In the genomic region with DNA sequence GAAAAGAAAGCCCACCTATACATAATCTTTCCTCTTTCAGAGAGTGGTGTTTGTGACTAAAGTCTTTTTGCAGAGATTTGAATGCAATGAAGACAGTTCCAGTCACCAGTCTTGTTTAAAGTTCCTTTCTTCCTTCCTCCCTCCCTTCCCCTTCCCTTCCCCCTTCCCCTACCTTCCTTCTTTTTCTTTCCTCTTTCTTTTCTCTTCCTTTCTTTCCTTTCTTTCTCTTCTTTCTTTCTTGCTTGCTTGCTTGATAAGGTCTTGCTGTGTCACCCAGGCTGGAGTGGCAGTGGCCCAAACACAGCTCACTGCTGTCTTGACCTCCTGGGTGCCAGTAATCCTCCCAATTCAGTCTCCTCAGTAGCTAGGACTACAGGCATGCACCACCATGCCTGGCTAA, we compare ENCODE assay signal across 27 cellular contexts. TPM values are rescaled to one million over a fixed set of nuclear protein-coding genes. Genes with fewer than 3 reads are reported as not detected.
"Had no signal": no experiment of that assay in that cellular context is flagged by ENCODE, and none has a peak within 500 bp of the region (broad histone marks: within the 10 kb centered on the region; RNA-seq: fewer than 3 reads in every experiment).

No MANE protein-coding gene starts in this region.

- FAIRE-seq: endothelial cell of umbilical vein, frontal cortex, islet of Langerhans, keratinocyte had no signal

- H3K4me3 Mint-ChIP-seq: dendritic cell treated with granulocyte-macrophage colony-stimulating factor and Interleukin-4, amounts not matched to agents 40 ng/mL and 50 ng/mL, for 4 days; effector memory CD8-positive, alpha-beta T cell; mesothelial cell of epicardium; naive B cell had no signal

- H3K27me3 Mint-ChIP-seq: dendritic cell treated with granulocyte-macrophage colony-stimulating factor and Interleukin-4, amounts not matched to agents 40 ng/mL and 50 ng/mL, for 4 days had no signal

- DNase-seq: colonic mucosa; cortex of kidney; effector CD8-positive, alpha-beta T cell; effector memory CD8-positive, alpha-beta T cell; foreskin keratinocyte; heart left ventricle; hippocampal formation; left cardiac atrium; left lung; left ventricle myocardium superior; lower lobe of right lung; mesenchymal stem cell; mucosa of descending colon; naive B cell had no signal

- ATAC-seq: effector memory CD8-positive, alpha-beta T cell; foreskin keratinocyte; gastroesophageal sphincter; heart left ventricle; left cardiac atrium; left lung; left ventricle myocardium superior; lower lobe of right lung; mucosa of descending colon had no signal

- H3K4me1 Mint-ChIP-seq: mesothelial cell of epicardium, naive B cell had no signal

- H3K9me3 Mint-ChIP-seq: dendritic cell treated with granulocyte-macrophage colony-stimulating factor and Interleukin-4, amounts not matched to agents 40 ng/mL and 50 ng/mL, for 4 days; effector memory CD8-positive, alpha-beta T cell; mesothelial cell of epicardium had no signal

- H3K27me3 ChIP-seq: colonic mucosa, esophagus muscularis mucosa, foreskin keratinocyte, gastroesophageal sphincter, heart left ventricle, left lung had no signal

- H3K4me3 ChIP-seq: colonic mucosa, esophagus muscularis mucosa, gastroesophageal sphincter, heart left ventricle, left lung, lower lobe of right lung, mucosa of descending colon had no signal

- H3K27ac Mint-ChIP-seq: dendritic cell treated with granulocyte-macrophage colony-stimulating factor and Interleukin-4, amounts not matched to agents 40 ng/mL and 50 ng/mL, for 4 days; effector memory CD8-positive, alpha-beta T cell; mesothelial cell of epicardium; naive B cell had no signal

- H3K9me3 ChIP-seq: colonic mucosa, esophagus muscularis mucosa, gastroesophageal sphincter, heart left ventricle, left lung, lower lobe of right lung, mucosa of descending colon had no signal

- H3K4me1 ChIP-seq: colonic mucosa, foreskin keratinocyte, left lung, lower lobe of right lung had no signal

- H3K27ac ChIP-seq: colonic mucosa, esophagus muscularis mucosa, foreskin keratinocyte, gastroesophageal sphincter, heart left ventricle, left lung, lower lobe of right lung had no signal

- H3K36me3 ChIP-seq: colonic mucosa, esophagus muscularis mucosa, gastroesophageal sphincter, heart left ventricle, left lung, lower lobe of right lung had no signal

- H3K36me3 Mint-ChIP-seq: mesothelial cell of epicardium, naive B cell had no signal

RNA-seq across cellular contexts. Expression of gene ASB5, which starts 19.0 kb away (rescaled TPM):
- total RNA-seq: dermis microvascular lymphatic vessel endothelial cell, endothelial cell of umbilical vein, epithelial cell of proximal tubule, foreskin keratinocyte, kidney epithelial cell, left lung, lower lobe of right lung, lung microvascular endothelial cell, mesenteric fat pad, mesothelial cell of epicardium had no signal
- polyA plus RNA-seq: endothelial cell of umbilical vein, foreskin keratinocyte, keratinocyte had no signal
